In the genomic region with DNA sequence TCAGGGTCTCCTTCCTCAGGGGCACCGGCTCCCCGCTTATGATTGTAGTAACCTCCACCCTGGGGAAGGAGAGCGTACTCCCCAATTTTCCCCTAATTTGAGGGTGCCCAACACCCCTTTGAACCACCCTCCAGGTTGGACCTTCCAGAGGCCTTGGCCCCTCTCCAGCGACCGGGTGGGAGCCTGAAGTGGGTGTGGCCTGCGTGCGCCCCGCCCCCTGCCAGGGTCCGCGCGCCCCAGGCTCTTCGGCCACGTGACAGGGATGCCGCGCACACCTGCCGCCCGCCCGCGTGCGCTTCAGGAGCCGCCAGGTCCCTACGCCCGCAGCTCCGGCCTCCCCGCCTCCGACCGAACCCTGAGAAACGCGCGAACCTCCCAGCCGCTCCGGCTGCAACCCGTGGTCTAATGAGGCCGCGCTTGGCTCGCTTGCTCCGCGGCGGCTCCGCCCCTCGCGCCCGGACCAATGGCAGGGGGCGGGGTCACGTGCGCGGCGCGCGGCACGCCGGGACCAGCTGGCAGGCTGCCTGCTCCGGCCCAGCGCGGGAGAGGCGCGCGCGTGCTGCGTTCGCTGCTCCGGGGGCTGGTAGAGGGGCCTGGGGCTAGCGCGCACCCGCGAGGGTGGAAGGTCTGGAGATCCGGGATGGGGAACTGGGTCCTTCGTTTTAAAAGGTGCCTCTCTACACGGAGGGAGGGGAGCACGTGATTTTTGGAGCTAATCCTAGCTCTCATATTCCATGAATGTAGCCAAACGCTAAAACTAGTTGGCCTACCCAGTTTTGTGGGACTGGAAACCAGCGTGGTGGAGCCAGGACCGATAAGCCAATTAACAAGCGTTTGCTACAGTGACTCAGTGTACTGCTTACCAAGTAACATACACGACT, we compare ENCODE assay signal across 8 cellular contexts. TPM values are rescaled to one million over a fixed set of nuclear protein-coding genes. Genes with fewer than 3 reads are reported as not detected.
DNase-seq lines count a peak whose midpoint lies in the region; ATAC-seq and TF ChIP-seq lines count a peak whose summit lies in the region.

A gene (minus strand): TSS at position 404 of the 881 bp plus-strand sequence. CDS start 618 bp downstream, outside the sequence.

- no peaks in the 10 kb centered on the region for H3K27me3 ChIP-seq in CD4-positive, alpha-beta memory T cell (ENCODE audit: insufficient read depth, low read length)

- H3K27ac Mint-ChIP-seq in CD4-positive, alpha-beta memory T cell: peak within 1 kb of the TSS; percentile 42 to 83 (median 74)

- peak within 1 kb of the TSS in 1 of 2 donors; percentile 62 for H3K4me3 ChIP-seq in CD4-positive, alpha-beta memory T cell (ENCODE audit: low read length in 2 of 2)
- H3K4me3 ChIP-seq in epithelial cell of proximal tubule (ENCODE audit: low read depth, low read length): peak within 1 kb of the TSS; percentile 61

- intact Hi-C loops in CD4-positive, alpha-beta memory T cell (cut with micrococcal nuclease): loop anchor here (1.0 kb wide), 2 partner anchors 22 to 26 kb away; a partner anchor contains a TSS

- ATAC-seq in GM19467 (IDR thresholded peaks at IDR 0.05; ENCODE audit: unreplicated experiment): peak; percentile 73

- peaks cover 15% of the 10 kb centered on the region for H3K4me1 ChIP-seq in CD4-positive, alpha-beta memory T cell (ENCODE audit: insufficient read depth, low read length)

- H3K4me1 Mint-ChIP-seq in CD4-positive, alpha-beta memory T cell: peaks cover 8 to 25% (median 9%) of the 10 kb centered on the region in 4 donors

- H3K9me3 Mint-ChIP-seq in CD4-positive, alpha-beta memory T cell: no peaks in the 10 kb centered on the region

- POLR2A ChIA-PET in CD4-positive, alpha-beta memory T cell (lab: Charles Lee; ENCODE audit: partially characterized antibody): interaction anchor here (0.6 to 3.9 kb wide), 20 partner anchors 13 to 347 kb away, joined by 3 to 41 read pairs (median 4); a partner anchor contains a TSS

- peak; percentile 87 to 91 (median 90) for DNase-seq in CD4-positive, alpha-beta memory T cell
- DNase-seq in HuH-7.5 (ENCODE audit: low spot score) (peak; percentile 93), OCI-M1 (lab: John Stamatoyannopoulos, UW) (peak; percentile 93), activated T-cell treated with anti-CD3 and anti-CD28 coated beads for 24 hours (ENCODE audit: low read depth) (peak; percentile 87), epithelial cell of proximal tubule (ENCODE audit: low read depth) (no peak), mucosa of gallbladder (ENCODE audit: low spot score) (peak; percentile 91)
- peak; percentile 60 to 74 for DNase-seq in stimulated activated CD8-positive, alpha-beta memory T cell treated with anti-CD3 and anti-CD28 coated beads, Interleukin-4, amount 100 ng/mL, for 4 hours (ENCODE audit: low read depth in 2 of 2, low spot score in 1 of 2)

- no peaks in the 10 kb centered on the region for H3K27me3 Mint-ChIP-seq in CD4-positive, alpha-beta memory T cell

- peaks cover 14% of the 10 kb centered on the region for H3K36me3 ChIP-seq in CD4-positive, alpha-beta memory T cell (ENCODE audit: insufficient read depth, low read length)

- CTCF ChIA-PET in CD4-positive, alpha-beta memory T cell (lab: Charles Lee; ENCODE audit: partially characterized antibody): interaction anchor here (0.9 to 1.2 kb wide), 4 partner anchors 14 to 230 kb away, joined by 3 to 4 read pairs (median 3); no protein-coding TSS in a partner anchor

- H3K27ac ChIP-seq in CD4-positive, alpha-beta memory T cell (ENCODE audit: low read depth, low read length): peak within 1 kb of the TSS; percentile 22

- H3K9me3 ChIP-seq in CD4-positive, alpha-beta memory T cell (ENCODE audit: control insufficient read depth in 1 of 2, low read length in 2 of 2): no peaks in the 10 kb centered on the region

- peak within 1 kb of the TSS; percentile 39 to 79 (median 73) for H3K4me3 Mint-ChIP-seq in CD4-positive, alpha-beta memory T cell

- H3K36me3 Mint-ChIP-seq in CD4-positive, alpha-beta memory T cell: peaks cover 9 to 17% of the 10 kb centered on the region in 2 donors

- TF ChIP-seq CTCF in epithelial cell of proximal tubule (conservative IDR thresholded peaks at IDR 0.05; ENCODE audit: low read depth, low read length): no peak

RNA-seq across cellular contexts. Expression of the gene that starts here (rescaled TPM):
- total RNA-seq in CD4-positive, alpha-beta memory T cell: 1 to 10 TPM; 7.3 to 8.5 TPM
- 1 to 10 TPM in 1 of 2 donors, not detected in 1; 2.7 TPM for polyA plus RNA-seq in CD4-positive, alpha-beta memory T cell
- total RNA-seq in epithelial cell of proximal tubule: 3.1 and 7.9 TPM in 2 replicates
- 11.3 TPM for total RNA-seq in mucosa of gallbladder
